Comparison of ENCODE assay signal across 9 cellular contexts in genomic region chr1:178536844-178537371, GRCh38. TPM values are rescaled to one million over a fixed set of nuclear protein-coding genes. Genes with fewer than 3 reads are reported as not detected.
DNase-seq lines count a peak whose midpoint lies in the region; ATAC-seq and TF ChIP-seq lines count a peak whose summit lies in the region.
"Had no signal": no experiment of that assay in that cellular context is flagged by ENCODE, and none has a peak within 500 bp of the region (broad histone marks: within the 10 kb centered on the region; RNA-seq: fewer than 3 reads in every experiment).

No MANE protein-coding gene starts in this region.

- intact Hi-C loops in adrenal gland (cut with DNase I) (no loop called here), left ventricle myocardium inferior (cut with micrococcal nuclease) (loop anchor here (10.0 kb wide), 1 partner anchor 468 kb away; no protein-coding TSS in a partner anchor)

- H3K27ac ChIP-seq in adrenal gland (peak overlapping the region in 1 of 5 donors; percentile 29), left ventricle myocardium inferior (replicated peaks) (peak overlapping the region; percentile 88)

- 50 to 74% (median 60%) methylated on average over 4 to 7 of the region's 7 CpGs for WGBS in adrenal gland, 4 donors

- H3K9me3 ChIP-seq in adrenal gland (replicated peaks in 1 of 3) = no peaks in the 10 kb centered on the region
- H3K9me3 ChIP-seq in left ventricle myocardium inferior (replicated peaks) = no peaks in the 10 kb centered on the region
- no peaks in the 10 kb centered on the region for H3K9me3 ChIP-seq in BE2C

- peak; percentile 95 for DNase-seq in GM03348 (ENCODE audit: low spot score)
- peak in 6 of 7 donors; percentile 49 to 78 (median 63) for DNase-seq in adrenal gland
- DNase-seq in left ventricle myocardium inferior = peak; percentile 71
- peak; percentile 96 for DNase-seq in skeletal muscle cell (ENCODE audit: low read depth)
- no peak for DNase-seq in DMS114 treated with DMSO at 0.1 percent for 48 hours (lab: John Stamatoyannopoulos, UW; ENCODE audit: unreplicated experiment)
- DNase-seq in BE2C = no peak
- DNase-seq: activated CD4-positive, alpha-beta memory T cell treated with anti-CD3 and anti-CD28 coated beads for 36 hours had no signal

- H3K4me1 ChIP-seq in adrenal gland (replicated peaks in 1 of 2) (peaks cover 0 to 3% of the 10 kb centered on the region in 2 donors), left ventricle myocardium inferior (peaks cover 53% of the 10 kb centered on the region), BE2C (no peaks in the 10 kb centered on the region)

- H3K27me3 ChIP-seq in adrenal gland (no peaks in the 10 kb centered on the region), left ventricle myocardium inferior (ENCODE audit: low read depth) (no peaks in the 10 kb centered on the region), BE2C (no peaks in the 10 kb centered on the region; the same call in 1 of the 2 replicates)

- no peak for ATAC-seq in GM21447 (IDR thresholded peaks at IDR 0.05; ENCODE audit: unreplicated experiment)
- no peak for ATAC-seq in HG02970 (IDR thresholded peaks at IDR 0.05; ENCODE audit: low FRiP score, unreplicated experiment)

- H3K4me3 ChIP-seq in adrenal gland (no peak overlapping the region), left ventricle myocardium inferior (no peak overlapping the region), skeletal muscle cell (ENCODE audit: low read depth, low read length) (no peak overlapping the region), BE2C (ENCODE audit: low read depth, low read length) (no peak overlapping the region)

- no peak for TF ChIP-seq POLR2A in adrenal gland (IDR thresholded peaks at IDR 0.05)

- no peaks in the 10 kb centered on the region for H3K36me3 ChIP-seq in adrenal gland (replicated peaks in 1 of 2)
- H3K36me3 ChIP-seq in left ventricle myocardium inferior = no peaks in the 10 kb centered on the region
- H3K36me3 ChIP-seq in BE2C = no peaks in the 10 kb centered on the region

- no peak for TF ChIP-seq CTCF in adrenal gland (IDR thresholded peaks at IDR 0.05)
- TF ChIP-seq CTCF in left ventricle myocardium inferior (IDR thresholded peaks at IDR 0.05; ENCODE audit: borderline replicate concordance) = no peak
- TF ChIP-seq CTCF in BE2C (IDR thresholded peaks at IDR 0.05; ENCODE audit: low read depth, low read length) = no peak

RNA-seq across cellular contexts. Expression of gene TEX35, which starts 24.0 kb away (rescaled TPM):
- total RNA-seq in adrenal gland (not detected), left ventricle myocardium inferior (not detected)
- polyA plus RNA-seq in adrenal gland = not detected
- polyA plus RNA-seq in BE2C (2012; ENCODE audit: insufficient read depth, insufficient read length, low read depth) = not detected
- total RNA-seq: activated CD4-positive, alpha-beta memory T cell treated with anti-CD3 and anti-CD28 coated beads for 36 hours had no signal

RNA-seq across cellular contexts. Expression of gene CLEC20A, which starts 40.1 kb away (rescaled TPM):
- total RNA-seq in adrenal gland (not detected), left ventricle myocardium inferior (not detected)
- polyA plus RNA-seq in adrenal gland = not detected
- polyA plus RNA-seq in BE2C (2012; ENCODE audit: insufficient read depth, insufficient read length, low read depth) = not detected
- total RNA-seq: activated CD4-positive, alpha-beta memory T cell treated with anti-CD3 and anti-CD28 coated beads for 36 hours had no signal

Comparison
In these comparisons a context has a peak if more than half of its experiments do, and no peak if none do; other contexts are left out.
1. DNase-seq: peak in GM03348 (single experiment), adrenal gland (6 of 7), left ventricle myocardium inferior (single experiment) and skeletal muscle cell (single experiment); none in DMS114 treated with DMSO at 0.1 percent for 48 hours (single experiment) and BE2C (single experiment).